Comparison of ENCODE assay signal across 8 cellular contexts in genomic region chr7:142866361-142867096, GRCh38. TPM values are rescaled to one million over a fixed set of nuclear protein-coding genes. Genes with fewer than 3 reads are reported as not detected.
DNase-seq lines count a peak whose midpoint lies in the region; ATAC-seq, FAIRE-seq and TF ChIP-seq lines count a peak whose summit lies in the region.
"Had no signal": no experiment of that assay in that cellular context is flagged by ENCODE, and none has a peak within 500 bp of the region (broad histone marks: within the 10 kb centered on the region; RNA-seq: fewer than 3 reads in every experiment).

No MANE protein-coding gene starts in this region.

- no peak overlapping the region for H3K9ac ChIP-seq in GM12878 (ENCODE audit: control insufficient read depth, insufficient read depth, low read length)

- H3K36me3 ChIP-seq in GM06990 (ENCODE audit: control insufficient read depth, insufficient read depth, low read length) (no peaks in the 10 kb centered on the region), GM12878 (ENCODE audit: control insufficient read depth in 2 of 2, insufficient read depth in 2 of 2, low read length in 1 of 2) (no peaks in the 10 kb centered on the region), left lung (no peaks in the 10 kb centered on the region), MG63 (no peaks in the 10 kb centered on the region)

- no peaks in the 10 kb centered on the region for H4K20me1 ChIP-seq in GM12878 (ENCODE audit: control insufficient read depth, insufficient read depth)

- peak; percentile 68 for ATAC-seq in GM12878
- peak; percentile 86 for ATAC-seq in left lung
- ATAC-seq: naive thymus-derived CD8-positive, alpha-beta T cell had no signal

- H3K27ac ChIP-seq in GM12878 (ENCODE audit: control insufficient read depth, insufficient read depth), result no peak overlapping the region
- H3K27ac ChIP-seq in left lung, result no peak overlapping the region

- CTCF ChIA-PET in GM12878 (lab: Yijun Ruan, JAX), result interaction anchor here (0.7 to 2.0 kb wide), 18 partner anchors 10 to 332 kb away, joined by 3 to 11 read pairs (median 3); no protein-coding TSS in a partner anchor

- POLR2A ChIA-PET in GM12878 (lab: Charles Lee), result no interaction called here

- TF ChIP-seq POLR2A in GM12878 (IDR thresholded peaks at IDR 0.05; ENCODE audit: low read depth, low read length), result no peak

- H3K4me3 ChIP-seq in GM06990 (replicated peaks; ENCODE audit: low read depth, low read length) (no peak overlapping the region), GM12878 (no peak overlapping the region), left lung (no peak overlapping the region), MG63 (no peak overlapping the region)

- H3K27me3 ChIP-seq in GM06990 (replicated peaks; ENCODE audit: control insufficient read depth, insufficient read depth, low read length), result no peaks in the 10 kb centered on the region; the same call in 1 of the 2 replicates
- H3K27me3 ChIP-seq in GM12878 (replicated peaks in 1 of 2; ENCODE audit: control insufficient read depth in 2 of 2, insufficient read depth in 2 of 2, low read length in 1 of 2), result no peaks in the 10 kb centered on the region
- peaks cover 0 to 17% of the 10 kb centered on the region in 2 donors for H3K27me3 ChIP-seq in left lung
- no peaks in the 10 kb centered on the region for H3K27me3 ChIP-seq in MG63

- DNase-seq in GM06990 (ENCODE audit: extremely low read depth, insufficient read length) (no peak), LoVo (ENCODE audit: low spot score) (peak; percentile 58), GM12878 (ENCODE audit: low read depth, low spot score) (no peak), left lung (peak in 1 of 2 donors; percentile 33), MG63 (no peak), globus pallidus (ENCODE audit: low spot score) (no peak)
- no peak for DNase-seq in stimulated activated CD4-positive, alpha-beta T cell treated with anti-CD3 and anti-CD28 coated beads, Interleukin-1b, Interleukin-23, amount 100 ng/mL, for 48 hours

- H3K79me2 ChIP-seq in GM12878 (ENCODE audit: control insufficient read depth, insufficient read depth, low read length), result no peaks in the 10 kb centered on the region

- TF ChIP-seq EP300 in GM12878 (IDR thresholded peaks at IDR 0.05; ENCODE audit: borderline replicate concordance in 1 of 2, control insufficient read depth in 1 of 2, low read depth in 2 of 2, low read length in 2 of 2), result no peak

- no peak for FAIRE-seq in GM12878 (lab: Jason Lieb, UNC)

- RAD21 ChIA-PET in GM12878 (lab: Charles Lee; ENCODE audit: unreplicated experiment), result interaction anchor here (0.8 to 2.5 kb wide), 7 partner anchors 12 to 234 kb away, joined by 3 to 23 read pairs (median 9); partner anchors contain the start of gene EPHB6

- TF ChIP-seq CTCF in GM06990 (IDR thresholded peaks at IDR 0.05; ENCODE audit: insufficient read depth, low read length, poor library complexity, severe bottlenecking) (peak; percentile 66), GM12878 (IDR thresholded peaks at IDR 0.05 in 2 of 3, conservative IDR thresholded peaks at IDR 0.05 in 1 of 3; ENCODE audit: control insufficient read depth in 2 of 3, extremely low read depth in 1 of 3, insufficient read depth in 1 of 3, low read depth in 3 of 3, low read length in 3 of 3) (peak; percentile 43 to 64 (median 60); a peak in 5 of 6 replicates), left lung (IDR thresholded peaks at IDR 0.05) (peak; percentile 38 to 56)

- no TSS peak for BruUV-seq in GM12878 (replicated peaks; lab: Mats Ljungman, UMichigan)

- no peak overlapping the region for H2AFZ ChIP-seq in GM12878 (ENCODE audit: control insufficient read depth, low read depth, low read length)

- in situ Hi-C loops in GM12878 (cut with MboI), result no loop called here

- intact Hi-C loops in GM12878 (cut with micrococcal nuclease; ENCODE audit: unreplicated experiment) (loop anchor here (1.0 kb wide), 1 partner anchor 234 kb away; no protein-coding TSS in a partner anchor), left lung (cut with DNase I) (loop anchor here in 1 of 2 donors (10.0 kb wide), 1 partner anchor 138 kb away; no protein-coding TSS in a partner anchor)

- 36% methylated on average over 18 of the region's 18 CpGs for WGBS in GM12878 (ENCODE audit: insufficient coverage, insufficient replicate concordance, low lambda C conversion rate, missing lambda C conversion rate)

- SMC1A ChIA-PET in GM12878 (lab: Charles Lee; ENCODE audit: uncharacterized antibody, unreplicated experiment), result interaction anchor here (0.9 to 2.5 kb wide), 9 partner anchors 38 to 196 kb away, joined by 3 to 10 read pairs (median 3); no protein-coding TSS in a partner anchor

- H3K4me2 ChIP-seq in GM12878 (ENCODE audit: control insufficient read depth, insufficient read depth), result no peak overlapping the region

- TF ChIP-seq RAD21 in GM12878 (IDR thresholded peaks at IDR 0.05; ENCODE audit: insufficient read depth, low read depth, low read length), result peak; percentile 44; the same call in 1 of the 2 replicates

- H3K4me1 ChIP-seq in GM12878 (ENCODE audit: control insufficient read depth, insufficient read depth, low read length), result no peaks in the 10 kb centered on the region
- H3K4me1 ChIP-seq in left lung, result no peaks in the 10 kb centered on the region

- no peaks in the 10 kb centered on the region for H3K9me3 ChIP-seq in GM12878 (replicated peaks; ENCODE audit: control insufficient read depth, insufficient read depth, low read length)
- H3K9me3 ChIP-seq in left lung, result no peaks in the 10 kb centered on the region
- no peaks in the 10 kb centered on the region for H3K9me3 ChIP-seq in MG63

TF ChIP-seq in GM12878, 131 proteins besides CTCF, POLR2A, EP300 and RAD21:
- peak; percentile 41; the same call in 1 of the 2 replicates for TF ChIP-seq IKZF1 (conservative IDR thresholded peaks at IDR 0.05)
- TF ChIP-seq BCLAF1 (IDR thresholded peaks at IDR 0.05), result no peak
- peak; percentile 61; the same call in 1 of the 2 replicates for TF ChIP-seq SMC3 (IDR thresholded peaks at IDR 0.05; ENCODE audit: borderline replicate concordance, low read length)

RNA-seq across cellular contexts. Expression of gene EPHB6, which starts 11.7 kb away (rescaled TPM):
- 0.69 and 1.5 TPM in 2 replicates for total RNA-seq in GM12878 (2013; cell fraction: nucleolus; rRNA removed)
- 0.34 TPM in 1 of 2 replicates, not detected in the other for total RNA-seq in GM12878 (2014; rRNA removed)
- 0.22 TPM in 1 of 2 replicates, not detected in the other for total RNA-seq in GM12878 (2014; rRNA removed; fragmentation: Illumina TruSeq; extraction: Trizol)
- 0.41 and 0.93 TPM in 2 replicates for total RNA-seq in GM12878 (2021)
- not detected for polyA plus RNA-seq in GM12878 (2011; ENCODE audit: low read depth)
- 0.49 and 1.3 TPM in 2 replicates for polyA plus RNA-seq in GM12878 (2011; rRNA removed)
- polyA plus RNA-seq in GM12878 (2011; cell fraction: cytosol; rRNA removed), result 1.5 and 2.3 TPM in 2 replicates
- 9.0 and 10.4 TPM in 2 replicates for polyA plus RNA-seq in GM12878 (2011; cell fraction: nucleus; rRNA removed)
- 0.18 TPM in 2 replicates for polyA plus RNA-seq in GM12878 (2012)
- polyA plus RNA-seq in GM12878 (2014; fragmentation: Illumina TruSeq; extraction: Trizol), result 0.06 TPM in 1 of 2 replicates, not detected in the other
- under 1 TPM in 1 of 2 experiments, not detected in 1; 0.11 TPM for polyA plus RNA-seq in GM12878 (2014; fragmentation: Nextera tagmentation; extraction: Ambion mirVana)
- 0.68 and 0.88 TPM in 2 replicates for polyA plus RNA-seq in GM12878 (2014; rRNA removed)
- polyA plus RNA-seq in GM12878 (2016; fragmentation: Nextera tagmentation; extraction: Ambion mirVana), result under 1 TPM in 1 of 2 experiments, not detected in 1; 0.47 TPM
- polyA minus RNA-seq in GM12878 (2011; rRNA and poly(A)+ RNA removed), result 0.95 and 2.0 TPM in 2 replicates
- polyA minus RNA-seq in GM12878 (2011; cell fraction: cytosol; rRNA and poly(A)+ RNA removed), result 2.9 and 3.8 TPM in 2 replicates
- polyA minus RNA-seq in GM12878 (2011; cell fraction: nucleus; rRNA and poly(A)+ RNA removed), result 1.3 and 2.5 TPM in 2 replicates
- 10 to 100 TPM in 1 of 2 donors, 1 to 10 TPM in 1; 6.5 to 12.1 TPM for total RNA-seq in left lung
- 0.96 and 3.6 TPM in 2 replicates for total RNA-seq in MG63 (2014; rRNA removed; shearing (Covaris generic); ENCODE audit: low replicate concordance)

RNA-seq across cellular contexts. Expression of gene TRPV6, which starts 19.0 kb away (rescaled TPM):
- total RNA-seq in GM12878 (2013; cell fraction: nucleolus; rRNA removed), result 0.05 and 0.33 TPM in 2 replicates
- total RNA-seq in GM12878 (2014; rRNA removed), result not detected in 2 replicates
- total RNA-seq in GM12878 (2014; rRNA removed; fragmentation: Illumina TruSeq; extraction: Trizol), result not detected in 2 replicates
- not detected in 2 replicates for total RNA-seq in GM12878 (2021)
- polyA plus RNA-seq in GM12878 (2011; ENCODE audit: low read depth), result not detected
- not detected in 2 replicates for polyA plus RNA-seq in GM12878 (2011; rRNA removed)
- not detected in 2 replicates for polyA plus RNA-seq in GM12878 (2011; cell fraction: cytosol; rRNA removed)
- polyA plus RNA-seq in GM12878 (2011; cell fraction: nucleus; rRNA removed), result 0.09 and 0.21 TPM in 2 replicates
- not detected in 2 replicates for polyA plus RNA-seq in GM12878 (2012)
- not detected in 2 replicates for polyA plus RNA-seq in GM12878 (2014; fragmentation: Illumina TruSeq; extraction: Trizol)
- not detected for polyA plus RNA-seq in GM12878 (2014; fragmentation: Nextera tagmentation; extraction: Ambion mirVana)
- polyA plus RNA-seq in GM12878 (2014; rRNA removed), result not detected in 2 replicates
- not detected for polyA plus RNA-seq in GM12878 (2016; fragmentation: Nextera tagmentation; extraction: Ambion mirVana)
- not detected in 2 replicates for polyA minus RNA-seq in GM12878 (2011; rRNA and poly(A)+ RNA removed)
- not detected in 2 replicates for polyA minus RNA-seq in GM12878 (2011; cell fraction: cytosol; rRNA and poly(A)+ RNA removed)
- polyA minus RNA-seq in GM12878 (2011; cell fraction: nucleus; rRNA and poly(A)+ RNA removed), result not detected in 2 replicates
- 1 to 10 TPM; 1.1 to 5.0 TPM for total RNA-seq in left lung
- total RNA-seq in MG63 (2014; rRNA removed; shearing (Covaris generic); ENCODE audit: low replicate concordance), result not detected in 2 replicates
- total RNA-seq: naive thymus-derived CD8-positive, alpha-beta T cell had no signal
